In genomic region chr5:135729582-135729879, GRCh38 we compare ENCODE assay signal across 12 cellular contexts.
DNase-seq lines count a peak whose midpoint lies in the region; ATAC-seq and TF ChIP-seq lines count a peak whose summit lies in the region.
"Had no signal": no experiment of that assay in that cellular context is flagged by ENCODE, and none has a peak within 500 bp of the region (broad histone marks: within the 10 kb centered on the region; RNA-seq: fewer than 3 reads in every experiment).

No MANE protein-coding gene starts in this region.

- H3K4me1 ChIP-seq in PC-3 (ENCODE audit: insufficient read depth, low read length): no peaks in the 10 kb centered on the region

- H3K4me1 Mint-ChIP-seq in endothelial cell (ENCODE audit: unreplicated experiment): peaks cover 5% of the 10 kb centered on the region

- no TSS peak for BruUV-seq in PC-3 (replicated peaks; lab: Mats Ljungman, UMichigan)

- no peak overlapping the region for H3K27ac Mint-ChIP-seq in endothelial cell (ENCODE audit: unreplicated experiment)

- H3K4me3 ChIP-seq in PC-3 (ENCODE audit: low read length) (no peak overlapping the region), retinal pigment epithelial cell (ENCODE audit: low read length) (no peak overlapping the region)

- H3K9me2 ChIP-seq in PC-3 (replicated peaks; ENCODE audit: low read length): no peaks in the 10 kb centered on the region

- ATAC-seq in PC-3: no peak
- no peak for ATAC-seq in HG03457 (IDR thresholded peaks at IDR 0.05; ENCODE audit: unreplicated experiment)
- ATAC-seq: right cardiac atrium had no signal

- DNase-seq in DMS 273 (lab: John Stamatoyannopoulos, UW; ENCODE audit: unreplicated experiment): peak; percentile 61
- no peak for DNase-seq in DMS 273 treated with DMSO at 0.1 percent for 48 hours (lab: John Stamatoyannopoulos, UW)
- DNase-seq in PC-3: peak; percentile 6
- DNase-seq in endothelial cell (ENCODE audit: low spot score): no peak
- DNase-seq in retinal pigment epithelial cell (ENCODE audit: low read depth): no peak
- no peak for DNase-seq in UCSD-AML1 (lab: John Stamatoyannopoulos, UW; ENCODE audit: unreplicated experiment)
- DNase-seq in NCI-H1694 (lab: John Stamatoyannopoulos, UW): no peak
- DNase-seq: activated naive CD4-positive, alpha-beta T cell treated with Interleukin-2 at 50 U/mL for 16 hours; right cardiac atrium; stimulated activated CD8-positive, alpha-beta memory T cell treated with anti-CD3 and anti-CD28 coated beads, Interleukin-4, amount 100 ng/mL, for 48 hours had no signal

- no peak overlapping the region for H3K27ac ChIP-seq in PC-3 (ENCODE audit: low read length)
- H3K27ac ChIP-seq: 22Rv1 had no signal

- no peaks in the 10 kb centered on the region for H3K9me3 Mint-ChIP-seq in endothelial cell (ENCODE audit: unreplicated experiment)

- CTCF ChIA-PET in PC-3 (lab: Charles Lee): no interaction called here

- H3K4me2 ChIP-seq in PC-3 (ENCODE audit: low read length): no peak overlapping the region

- H3K79me2 ChIP-seq in PC-3 (ENCODE audit: low read length): no peaks in the 10 kb centered on the region

- no peaks in the 10 kb centered on the region for H3K36me3 Mint-ChIP-seq in endothelial cell (ENCODE audit: low read depth, unreplicated experiment)

- H3K9me3 ChIP-seq in PC-3 (ENCODE audit: low read length): no peaks in the 10 kb centered on the region

- H4K20me1 ChIP-seq in PC-3 (ENCODE audit: low read length): no peaks in the 10 kb centered on the region

- H3K4me3 Mint-ChIP-seq in endothelial cell (ENCODE audit: unreplicated experiment): no peak overlapping the region

- intact Hi-C loops in PC-3 (cut with micrococcal nuclease): no loop called here

- H3K9ac ChIP-seq in PC-3 (ENCODE audit: low read length): no peak overlapping the region

- H3K36me3 ChIP-seq in PC-3 (ENCODE audit: low read depth, low read length): no peaks in the 10 kb centered on the region

- TF ChIP-seq CTCF in PC-3 (conservative IDR thresholded peaks at IDR 0.05; ENCODE audit: low read depth, low read length): peak; percentile 28; the same call in 1 of the 2 replicates
- TF ChIP-seq CTCF in endothelial cell (IDR thresholded peaks at IDR 0.05; ENCODE audit: unreplicated experiment): peak; percentile 47
- TF ChIP-seq CTCF in retinal pigment epithelial cell (conservative IDR thresholded peaks at IDR 0.05; ENCODE audit: low read depth, low read length): peak; percentile 56

- POLR2A ChIA-PET in PC-3 (lab: Charles Lee; ENCODE audit: unreplicated experiment): interaction anchor here (0.6 kb wide), 1 partner anchor 167 kb away, joined by 3 read pairs; no protein-coding TSS in a partner anchor

- no peak overlapping the region for H2AFZ ChIP-seq in PC-3 (ENCODE audit: low read length)

- H3K27me3 ChIP-seq in PC-3 (ENCODE audit: low read length): peaks cover 29% of the 10 kb centered on the region

- H3F3A ChIP-seq in PC-3 (ENCODE audit: low read length, unreplicated experiment): no peaks in the 10 kb centered on the region

- H3K27me3 Mint-ChIP-seq in endothelial cell (ENCODE audit: unreplicated experiment): no peaks in the 10 kb centered on the region

Comparison
In these comparisons a context has a peak if more than half of its experiments do, and no peak if none do; other contexts are left out.
1. DNase-seq: peak in DMS 273 (single experiment) and PC-3 (single experiment); none in DMS 273 treated with DMSO at 0.1 percent for 48 hours (single experiment), endothelial cell (single experiment), retinal pigment epithelial cell (single experiment), UCSD-AML1 (single experiment) and NCI-H1694 (single experiment).
2. Peak in every context shown above with its lines, with median percentiles within 50 percentile points of each other: CTCF ChIP-seq.